19 cellular contexts compared by ENCODE assay signal in genomic region chr13:95926231-95926630, GRCh38.
DNase-seq lines count a peak whose midpoint lies in the region; ATAC-seq, FAIRE-seq and TF ChIP-seq lines count a peak whose summit lies in the region.
"Had no signal": no experiment of that assay in that cellular context is flagged by ENCODE, and none has a peak within 500 bp of the region (broad histone marks: within the 10 kb centered on the region; RNA-seq: fewer than 3 reads in every experiment).

No MANE protein-coding gene starts in this region.

- H3K4me3 Mint-ChIP-seq in nephron: no peak overlapping the region

- intact Hi-C loops in psoas muscle (cut with DNase I): no loop called here

- H3K9me3 ChIP-seq in psoas muscle: peaks cover 7% of the 10 kb centered on the region
- H3K9me3 ChIP-seq: A549 had no signal

- no peak for TF ChIP-seq CTCF in choroid plexus epithelial cell (conservative IDR thresholded peaks at IDR 0.05; ENCODE audit: low read depth, low read length)
- no peak for TF ChIP-seq CTCF in nephron (IDR thresholded peaks at IDR 0.05; ENCODE audit: unreplicated experiment in 3 of 3)
- TF ChIP-seq CTCF in psoas muscle (IDR thresholded peaks at IDR 0.05): no peak

- H3K4me3 ChIP-seq in choroid plexus epithelial cell (ENCODE audit: low read depth, low read length) (no peak overlapping the region), psoas muscle (no peak overlapping the region)
- H3K4me3 ChIP-seq: A549; BLaER1 treated with 17β-estradiol and CSF1 and Interleukin-3, amounts not matched to agents 10 nM and 100 nM had no signal

- peaks cover 0 to 6% of the 10 kb centered on the region in 2 donors for H3K36me3 ChIP-seq in psoas muscle (ENCODE audit: insufficient read depth in 1 of 2, low read depth in 1 of 2)
- H3K36me3 ChIP-seq: BLaER1 treated with 17β-estradiol and CSF1 and Interleukin-3, amounts not matched to agents 10 nM and 100 nM had no signal

- 72 to 80% (median 75%) methylated on average over 3 of the region's 3 CpGs for WGBS in psoas muscle, 3 donors

- ATAC-seq in psoas muscle (no peak), HG03354 (IDR thresholded peaks at IDR 0.05; ENCODE audit: poor library complexity, severe bottlenecking, unreplicated experiment) (no peak)
- ATAC-seq: A549 had no signal

- no peaks in the 10 kb centered on the region for H3K4me1 ChIP-seq in psoas muscle
- H3K4me1 ChIP-seq: BLaER1 treated with 17β-estradiol and CSF1 and Interleukin-3, amounts not matched to agents 10 nM and 100 nM had no signal

- H3K9me3 Mint-ChIP-seq in nephron: peaks cover 23% of the 10 kb centered on the region

- H3K27me3 ChIP-seq in psoas muscle (ENCODE audit: insufficient read depth in 3 of 3, low read length in 2 of 3): no peaks in the 10 kb centered on the region
- H3K27me3 ChIP-seq: BLaER1 treated with 17β-estradiol and CSF1 and Interleukin-3, amounts not matched to agents 10 nM and 100 nM had no signal

- DNase-seq in H54 (ENCODE audit: insufficient read length, low spot score): no peak
- peak; percentile 65 for DNase-seq in NCI-H82 (lab: John Stamatoyannopoulos, UW)
- DNase-seq in choroid plexus epithelial cell (ENCODE audit: low read depth): peak; percentile 9
- no peak for DNase-seq in psoas muscle
- DNase-seq in DMS114 treated with DMSO at 0.1 percent for 48 hours (lab: John Stamatoyannopoulos, UW; ENCODE audit: unreplicated experiment): no peak
- DNase-seq in effector CD4-positive, alpha-beta T cell: no peak
- DNase-seq: DMS153, IMR-90, Karpas-422, NCI-H187, NCI-H226, NCI-H526 treated with DMSO at 0.1 percent for 48 hours, RPMI8226, SIG-M5 had no signal

- peak overlapping the region; percentile 27 to 68 (median 64) for H3K27ac Mint-ChIP-seq in nephron

- H3K4me1 Mint-ChIP-seq in nephron: no peaks in the 10 kb centered on the region

- no peaks in the 10 kb centered on the region for H3K27me3 Mint-ChIP-seq in nephron (ENCODE audit: low read depth)

- TF ChIP-seq POLR2A in H54 (IDR thresholded peaks at IDR 0.05; ENCODE audit: low read depth, low read length): no peak

- no peak overlapping the region for H3K27ac ChIP-seq in psoas muscle
- H3K27ac ChIP-seq: A549; BLaER1 treated with 17β-estradiol and CSF1 and Interleukin-3, amounts not matched to agents 10 nM and 100 nM had no signal

- FAIRE-seq in H54 (lab: Jason Lieb, UNC): peak; percentile 45
- FAIRE-seq: A549, GM12892 had no signal

- peaks cover 47% of the 10 kb centered on the region for H3K36me3 Mint-ChIP-seq in nephron (ENCODE audit: low read depth)

Comparison
In these comparisons a context has a peak if more than half of its experiments do, and no peak if none do; other contexts are left out.
1. DNase-seq: peak in NCI-H82 (single experiment) and choroid plexus epithelial cell (single experiment); none in H54 (single experiment), psoas muscle (0 of 2), DMS114 treated with DMSO at 0.1 percent for 48 hours (single experiment) and effector CD4-positive, alpha-beta T cell (single experiment).